Comparison of ENCODE assay signal across 8 cellular contexts in genomic region chr15:82832601-82833209, GRCh38. TPM values are rescaled to one million over a fixed set of nuclear protein-coding genes. Genes with fewer than 3 reads are reported as not detected.
DNase-seq lines count a peak whose midpoint lies in the region; ATAC-seq and TF ChIP-seq lines count a peak whose summit lies in the region.

No MANE protein-coding gene starts in this region.

- peak overlapping the region; percentile 30 to 74 (median 52) for H3K27ac ChIP-seq in esophagus squamous epithelium

- H3K9me3 ChIP-seq in esophagus squamous epithelium, result no peaks in the 10 kb centered on the region

- intact Hi-C loops in esophagus squamous epithelium (cut with DNase I), result no loop called here

- peak overlapping the region; percentile 77 for H3K4me3 Mint-ChIP-seq in T-helper 2 cell treated with Interferon-gamma antibody and Interleukin-4, amounts not matched to agents 5 μg/mL and 100 μg/mL, for 36 hours

- H3K9me3 Mint-ChIP-seq in T-helper 2 cell treated with Interferon-gamma antibody and Interleukin-4, amounts not matched to agents 5 μg/mL and 100 μg/mL, for 36 hours, result no peaks in the 10 kb centered on the region

- H3K4me1 ChIP-seq in esophagus squamous epithelium, result peaks cover 5 to 27% (median 18%) of the 10 kb centered on the region in 3 donors

- peak overlapping the region; percentile 97 for H3K27ac Mint-ChIP-seq in T-helper 2 cell treated with Interferon-gamma antibody and Interleukin-4, amounts not matched to agents 5 μg/mL and 100 μg/mL, for 36 hours

- peaks cover 21 to 99% (median 58%) of the 10 kb centered on the region in 3 donors for H3K36me3 ChIP-seq in esophagus squamous epithelium

- no peaks in the 10 kb centered on the region for H3K27me3 Mint-ChIP-seq in T-helper 2 cell treated with Interferon-gamma antibody and Interleukin-4, amounts not matched to agents 5 μg/mL and 100 μg/mL, for 36 hours (ENCODE audit: low read depth)

- DNase-seq in AML-193 (lab: John Stamatoyannopoulos, UW) (peak; percentile 72 to 84), esophagus squamous epithelium (lab: John Stamatoyannopoulos, UW) (no peak), NCI-H1694 treated with DMSO at 0.1 percent for 48 hours (lab: John Stamatoyannopoulos, UW) (no peak), ecto neural progenitor cell (ENCODE audit: low spot score) (no peak)
- peak; percentile 60 for DNase-seq in T-helper 2 cell treated with Interferon-gamma antibody and Interleukin-4, amounts not matched to agents 5 μg/mL and 100 μg/mL, for 36 hours (ENCODE audit: low spot score)
- DNase-seq in stimulated activated CD4-positive, alpha-beta T cell treated with anti-CD3 and anti-CD28 coated beads, Interleukin-4, amount 100 ng/mL, for 4 hours, result peak; percentile 27 to 55

- no peaks in the 10 kb centered on the region for H3K27me3 ChIP-seq in esophagus squamous epithelium

- TF ChIP-seq CTCF in esophagus squamous epithelium (IDR thresholded peaks at IDR 0.05), result peak in 1 of 6 experiments; percentile 35

- no peak overlapping the region for H3K4me3 ChIP-seq in esophagus squamous epithelium

- TF ChIP-seq POLR2A in esophagus squamous epithelium (IDR thresholded peaks at IDR 0.05), result no peak

- H3K4me1 Mint-ChIP-seq in T-helper 2 cell treated with Interferon-gamma antibody and Interleukin-4, amounts not matched to agents 5 μg/mL and 100 μg/mL, for 36 hours (ENCODE audit: low read depth), result peaks cover 41% of the 10 kb centered on the region

- ATAC-seq in GM19351 (IDR thresholded peaks at IDR 0.05; ENCODE audit: unreplicated experiment), result peak; percentile 83
- peak; percentile 74 for ATAC-seq in HG03280 (IDR thresholded peaks at IDR 0.05; ENCODE audit: unreplicated experiment)

- 19 to 39% methylated on average over 8 of the region's 8 CpGs for WGBS in esophagus squamous epithelium, 2 donors

- H3K36me3 Mint-ChIP-seq in T-helper 2 cell treated with Interferon-gamma antibody and Interleukin-4, amounts not matched to agents 5 μg/mL and 100 μg/mL, for 36 hours (ENCODE audit: low read depth), result peaks cover 90% of the 10 kb centered on the region

RNA-seq across cellular contexts. Expression of gene WHAMM, which starts 23.3 kb away (rescaled TPM):
- total RNA-seq in esophagus squamous epithelium, result 1 to 10 TPM; 5.3 to 8.8 (median 6.1) TPM

RNA-seq across cellular contexts. Expression of gene FSD2, which starts 26.8 kb away (rescaled TPM):
- not detected for total RNA-seq in esophagus squamous epithelium

Comparison
In these comparisons a context has a peak if more than half of its experiments do, and no peak if none do; other contexts are left out.
1. DNase-seq: peak in AML-193 (2 of 2), T-helper 2 cell treated with Interferon-gamma antibody and Interleukin-4, amounts not matched to agents 5 μg/mL and 100 μg/mL, for 36 hours (single experiment) and stimulated activated CD4-positive, alpha-beta T cell treated with anti-CD3 and anti-CD28 coated beads, Interleukin-4, amount 100 ng/mL, for 4 hours (2 of 2); none in esophagus squamous epithelium (single experiment), NCI-H1694 treated with DMSO at 0.1 percent for 48 hours (single experiment) and ecto neural progenitor cell (single experiment).